26 cellular contexts compared by ENCODE assay signal in the genomic region with DNA sequence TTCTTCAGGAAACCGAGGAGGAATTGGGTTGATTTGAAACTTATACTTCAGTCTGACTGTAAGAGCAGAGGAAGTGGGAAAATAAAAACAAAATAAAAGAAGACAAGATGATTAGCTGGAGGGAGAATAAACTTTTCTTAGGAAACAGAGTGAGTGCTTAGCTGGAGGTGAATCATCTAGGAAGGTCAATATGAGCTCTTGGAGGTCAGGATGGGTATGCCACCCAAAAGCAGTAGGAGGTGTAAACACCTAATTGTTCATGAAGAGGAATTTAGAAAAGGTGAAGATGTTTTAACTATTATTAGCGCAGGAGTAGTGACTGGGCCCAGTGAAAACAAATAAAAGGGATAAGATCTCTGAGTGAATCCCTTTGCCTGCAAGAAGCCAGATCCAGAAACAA. TPM values are rescaled to one million over a fixed set of nuclear protein-coding genes. Genes with fewer than 3 reads are reported as not detected.
"Had no signal": no experiment of that assay in that cellular context is flagged by ENCODE, and none has a peak within 500 bp of the region (broad histone marks: within the 10 kb centered on the region; RNA-seq: fewer than 3 reads in every experiment).

No MANE protein-coding gene starts in this region.

- DNase-seq: activated B cell treated with CpG ODN at 0.5 μM for 24 hours; activated CD4-positive, alpha-beta T cell treated with anti-CD3 and anti-CD28 coated beads for 1 hour; activated CD4-positive, alpha-beta T cell treated with anti-CD3 and anti-CD28 coated beads, Interleukin-2, amount 10 ng/mL, durations not matched to agents 24 days and 14 days; activated CD4-positive, alpha-beta T cell treated with anti-CD3 and anti-CD28 coated beads, Interleukin-2, amount 50 U/mL, for 48 hours; activated CD8-positive, alpha-beta memory T cell treated with anti-CD3 and anti-CD28 coated beads, Interleukin-2, amount 10 ng/mL, durations not matched to agents 7 days and 5 days; activated effector memory CD4-positive, alpha-beta T cell treated with Interleukin-2 at 50 U/mL for 16 hours; activated naive CD4-positive, alpha-beta T cell; activated T-cell treated with anti-CD3 and anti-CD28 coated beads, Interleukin-2, amount 50 U/mL, for 24 hours; aorta; caudate nucleus; Kasumi-1; KBM-7; NCI-H1092; NCI-H1417; NCI-H1930; NCI-H2171; NCI-H2227 treated with DMSO at 0.1 percent for 48 hours; NCI-H510A; NK-92 treated with Interleukin-12 subunit alpha and Interleukin-12 subunit beta, amount 100 ng/mL, for 24 hours; OCI-M1; SHP77 treated with DMSO at 0.1 percent for 48 hours had no signal

- H3K27ac Mint-ChIP-seq: activated B cell treated with CpG ODN at 0.5 μM for 24 hours; activated CD4-positive, alpha-beta T cell treated with anti-CD3 and anti-CD28 coated beads, Interleukin-2, amount 10 ng/mL, durations not matched to agents 24 days and 14 days; activated CD8-positive, alpha-beta memory T cell treated with anti-CD3 and anti-CD28 coated beads, Interleukin-2, amount 10 ng/mL, durations not matched to agents 7 days and 5 days; activated naive CD4-positive, alpha-beta T cell treated with anti-CD3 and anti-CD28 coated beads, Interleukin-2, amount 50 U/mL, for 24 hours; activated T-cell treated with anti-CD3 and anti-CD28 coated beads, Interleukin-2, amount 50 U/mL, for 24 hours; activated T-helper 1 cell treated with anti-CD3 and anti-CD28 coated beads, Interleukin-12 subunit alpha, Interleukin-12 subunit beta, Interleukin-2, Interleukin-4 antibody, amounts not matched to agents 30 ng/mL and 10 ng/mL and 1 ng/mL, durations not matched to agents 14 hours and 24 hours and 36 hours; T-helper 1 cell treated with Interleukin-12 subunit alpha and Interleukin-12 subunit beta and Interleukin-4 antibody, amounts not matched to agents 30 μg/mL and 1 μg/mL, for 36 hours had no signal

- H3K27me3 Mint-ChIP-seq: activated B cell treated with CpG ODN at 0.5 μM for 24 hours; activated naive CD4-positive, alpha-beta T cell treated with anti-CD3 and anti-CD28 coated beads, Interleukin-2, amount 50 U/mL, for 24 hours; activated T-cell treated with anti-CD3 and anti-CD28 coated beads, Interleukin-2, amount 50 U/mL, for 24 hours had no signal

- ATAC-seq: activated CD8-positive, alpha-beta memory T cell treated with anti-CD3 and anti-CD28 coated beads, Interleukin-2, amount 10 ng/mL, durations not matched to agents 7 days and 5 days had no signal

- H3K4me1 Mint-ChIP-seq: activated B cell treated with CpG ODN at 0.5 μM for 24 hours; activated CD4-positive, alpha-beta T cell treated with anti-CD3 and anti-CD28 coated beads, Interleukin-2, amount 10 ng/mL, durations not matched to agents 24 days and 14 days; activated CD8-positive, alpha-beta memory T cell treated with anti-CD3 and anti-CD28 coated beads, Interleukin-2, amount 10 ng/mL, durations not matched to agents 7 days and 5 days; activated naive CD4-positive, alpha-beta T cell treated with anti-CD3 and anti-CD28 coated beads, Interleukin-2, amount 50 U/mL, for 24 hours had no signal

- H3K27ac ChIP-seq: breast epithelium had no signal

- H3K27me3 ChIP-seq: breast epithelium had no signal

- H3K36me3 ChIP-seq: breast epithelium had no signal

- H3K9me3 Mint-ChIP-seq: activated B cell treated with CpG ODN at 0.5 μM for 24 hours; activated CD4-positive, alpha-beta T cell treated with anti-CD3 and anti-CD28 coated beads, Interleukin-2, amount 10 ng/mL, durations not matched to agents 24 days and 14 days; activated naive CD4-positive, alpha-beta T cell treated with anti-CD3 and anti-CD28 coated beads, Interleukin-2, amount 50 U/mL, for 24 hours; activated T-cell treated with anti-CD3 and anti-CD28 coated beads, Interleukin-2, amount 50 U/mL, for 24 hours; activated T-helper 1 cell treated with anti-CD3 and anti-CD28 coated beads, Interleukin-12 subunit alpha, Interleukin-12 subunit beta, Interleukin-2, Interleukin-4 antibody, amounts not matched to agents 30 ng/mL and 10 ng/mL and 1 ng/mL, durations not matched to agents 14 hours and 24 hours and 36 hours; T-helper 1 cell treated with Interleukin-12 subunit alpha and Interleukin-12 subunit beta and Interleukin-4 antibody, amounts not matched to agents 30 μg/mL and 1 μg/mL, for 36 hours had no signal

- H3K4me3 Mint-ChIP-seq: activated B cell treated with CpG ODN at 0.5 μM for 24 hours; activated CD4-positive, alpha-beta T cell treated with anti-CD3 and anti-CD28 coated beads, Interleukin-2, amount 10 ng/mL, durations not matched to agents 24 days and 14 days; activated CD8-positive, alpha-beta memory T cell treated with anti-CD3 and anti-CD28 coated beads, Interleukin-2, amount 10 ng/mL, durations not matched to agents 7 days and 5 days; activated naive CD4-positive, alpha-beta T cell treated with anti-CD3 and anti-CD28 coated beads, Interleukin-2, amount 50 U/mL, for 24 hours; activated T-cell treated with anti-CD3 and anti-CD28 coated beads, Interleukin-2, amount 50 U/mL, for 24 hours; activated T-helper 1 cell treated with anti-CD3 and anti-CD28 coated beads, Interleukin-12 subunit alpha, Interleukin-12 subunit beta, Interleukin-2, Interleukin-4 antibody, amounts not matched to agents 30 ng/mL and 10 ng/mL and 1 ng/mL, durations not matched to agents 14 hours and 24 hours and 36 hours; T-helper 1 cell treated with Interleukin-12 subunit alpha and Interleukin-12 subunit beta and Interleukin-4 antibody, amounts not matched to agents 30 μg/mL and 1 μg/mL, for 36 hours had no signal

- H3K9me3 ChIP-seq: breast epithelium had no signal

- H3K4me3 ChIP-seq: breast epithelium had no signal

- H3K4me1 ChIP-seq: breast epithelium had no signal

- H3K36me3 Mint-ChIP-seq: activated CD8-positive, alpha-beta memory T cell treated with anti-CD3 and anti-CD28 coated beads, Interleukin-2, amount 10 ng/mL, durations not matched to agents 7 days and 5 days; activated naive CD4-positive, alpha-beta T cell treated with anti-CD3 and anti-CD28 coated beads, Interleukin-2, amount 50 U/mL, for 24 hours had no signal

RNA-seq across cellular contexts. Expression of gene ARL14, which starts 39.9 kb away (rescaled TPM):
- total RNA-seq: activated CD4-positive, alpha-beta T cell treated with anti-CD3 and anti-CD28 coated beads, Interleukin-2, amount 10 ng/mL, durations not matched to agents 24 days and 14 days; activated CD8-positive, alpha-beta memory T cell treated with anti-CD3 and anti-CD28 coated beads, Interleukin-2, amount 10 ng/mL, durations not matched to agents 7 days and 5 days; activated T-helper 1 cell treated with anti-CD3 and anti-CD28 coated beads, Interleukin-12 subunit alpha, Interleukin-12 subunit beta, Interleukin-2, Interleukin-4 antibody, amounts not matched to agents 30 ng/mL and 10 ng/mL and 1 ng/mL, durations not matched to agents 14 hours and 24 hours and 36 hours; aorta; breast epithelium; SK-MEL-5 had no signal
